ENCODE assay signal across 1 cellular context in genomic region chr15:90336705-90337141, GRCh38.
A peak's percentile ranks its signal among the peaks of the same experiment; 100 is the strongest.
TF ChIP-seq lines count a peak whose summit lies in the region.

No MANE protein-coding gene starts in this region.

TF ChIP-seq in GM12878, 131 proteins besides CTCF, POLR2A, EP300 and RAD21:
- TF ChIP-seq GATAD2B (conservative IDR thresholded peaks at IDR 0.05; ENCODE audit: low read depth) (no peak), RUNX3 (IDR thresholded peaks at IDR 0.05; ENCODE audit: low read length) (peak; percentile 65)
